ENCODE assay signal across 7 cellular contexts in the genomic region with DNA sequence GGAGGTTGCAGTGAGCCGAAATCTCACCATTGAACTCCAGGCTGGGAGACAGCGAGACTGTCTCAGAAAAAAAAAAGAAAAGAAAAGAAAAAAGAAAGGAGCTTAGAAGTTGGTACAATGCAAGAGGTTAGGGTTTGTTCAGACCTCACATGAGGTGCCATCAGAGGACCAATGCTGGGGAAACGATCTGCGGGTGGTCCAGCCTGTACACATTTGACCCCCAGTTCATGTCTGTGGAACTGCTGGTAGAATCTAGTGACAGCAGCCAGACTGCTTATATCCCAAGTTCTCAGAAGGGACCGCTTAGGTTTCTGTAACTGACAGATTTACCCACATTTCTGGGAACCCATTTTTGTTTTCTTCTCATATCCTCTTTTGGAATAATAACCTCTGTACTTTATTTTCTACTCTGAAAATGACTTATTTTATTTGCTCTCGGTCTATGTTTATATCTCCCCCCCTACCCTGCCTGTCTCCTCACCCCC. TPM values are rescaled to one million over a fixed set of nuclear protein-coding genes. Genes with fewer than 3 reads are reported as not detected.
DNase-seq lines count a peak whose midpoint lies in the region; ATAC-seq and TF ChIP-seq lines count a peak whose summit lies in the region.

No MANE protein-coding gene starts in this region.

- peak overlapping the region; percentile 49; the same call in 1 of the 2 replicates for H3K27ac Mint-ChIP-seq in WTC11
- peak overlapping the region; percentile 86 for H3K27ac Mint-ChIP-seq in stimulated activated memory B cell treated with anti-CD40 and anti-IgM and Interleukin-4, amounts not matched to agents 10 μg/mL and 1 μg/mL and 100 μg/mL, for 72 hours

- POLR2A ChIA-PET in WTC11 (lab: Charles Lee) = interaction anchor here (0.7 to 1.6 kb wide), 2 partner anchors 36 to 224 kb away, joined by 4 read pairs; partner anchors contain the start of gene MDC1

- DNase-seq in HFF-Myc (ENCODE audit: extremely low read depth, low read depth) = no peak
- no peak for DNase-seq in WTC11 (ENCODE audit: low spot score)
- no peak for DNase-seq in fibroblast of the aortic adventitia (ENCODE audit: low read depth)
- no peak for DNase-seq in NCI-H1092 treated with DMSO at 0.1 percent for 48 hours (lab: John Stamatoyannopoulos, UW)
- no peak for DNase-seq in RKO (ENCODE audit: low spot score)

- ATAC-seq in WTC11 (no peak), GM19397 (IDR thresholded peaks at IDR 0.05; ENCODE audit: unreplicated experiment) (no peak)
- no peak for ATAC-seq in stimulated activated memory B cell treated with anti-CD40 and anti-IgM and Interleukin-4, amounts not matched to agents 10 μg/mL and 1 μg/mL and 100 μg/mL, for 72 hours

- no peaks in the 10 kb centered on the region for H3K9me3 Mint-ChIP-seq in WTC11
- no peaks in the 10 kb centered on the region for H3K9me3 Mint-ChIP-seq in stimulated activated memory B cell treated with anti-CD40 and anti-IgM and Interleukin-4, amounts not matched to agents 10 μg/mL and 1 μg/mL and 100 μg/mL, for 72 hours

- peaks cover 58% of the 10 kb centered on the region for H3K4me1 Mint-ChIP-seq in WTC11
- H3K4me1 Mint-ChIP-seq in stimulated activated memory B cell treated with anti-CD40 and anti-IgM and Interleukin-4, amounts not matched to agents 10 μg/mL and 1 μg/mL and 100 μg/mL, for 72 hours = peaks cover 57% of the 10 kb centered on the region

- H3K4me3 ChIP-seq in HFF-Myc (replicated peaks; ENCODE audit: low read depth, low read length) (peak overlapping the region; percentile 79), fibroblast of the aortic adventitia (ENCODE audit: low read depth, low read length) (peak overlapping the region; percentile 93)

- H3K27me3 Mint-ChIP-seq in WTC11 (ENCODE audit: low read depth) = no peaks in the 10 kb centered on the region
- H3K27me3 Mint-ChIP-seq in stimulated activated memory B cell treated with anti-CD40 and anti-IgM and Interleukin-4, amounts not matched to agents 10 μg/mL and 1 μg/mL and 100 μg/mL, for 72 hours = no peaks in the 10 kb centered on the region

- CTCF ChIA-PET in WTC11 (lab: Charles Lee) = interaction anchor here (1.2 to 9.7 kb wide), 4 partner anchors 9 to 228 kb away, joined by 3 to 131 read pairs (median 10); partner anchors contain the start of gene DHX16

- peak overlapping the region; percentile 35; the same call in 1 of the 2 replicates for H3K4me3 Mint-ChIP-seq in WTC11
- peak overlapping the region; percentile 89 for H3K4me3 Mint-ChIP-seq in stimulated activated memory B cell treated with anti-CD40 and anti-IgM and Interleukin-4, amounts not matched to agents 10 μg/mL and 1 μg/mL and 100 μg/mL, for 72 hours

- TF ChIP-seq CTCF in HFF-Myc (IDR thresholded peaks at IDR 0.05; ENCODE audit: low read depth, low read length, missing control alignments) (no peak), WTC11 (IDR thresholded peaks at IDR 0.05) (no peak), fibroblast of the aortic adventitia (IDR thresholded peaks at IDR 0.05; ENCODE audit: insufficient read depth, low read length) (no peak)

- peaks cover 10% of the 10 kb centered on the region for H3K36me3 Mint-ChIP-seq in WTC11
- peaks cover 70% of the 10 kb centered on the region for H3K36me3 Mint-ChIP-seq in stimulated activated memory B cell treated with anti-CD40 and anti-IgM and Interleukin-4, amounts not matched to agents 10 μg/mL and 1 μg/mL and 100 μg/mL, for 72 hours

TF ChIP-seq in WTC11, 78 proteins besides CTCF, POLR2A, EP300 and RAD21 (continues in another document):
- TF ChIP-seq ZBTB43 (CRISPR knock-in tag; IDR thresholded peaks at IDR 0.05) (no peak), TEAD4 (CRISPR knock-in tag; IDR thresholded peaks at IDR 0.05) (no peak), JUN (CRISPR knock-in tag; IDR thresholded peaks at IDR 0.05) (no peak), MYBL2 (CRISPR knock-in tag; IDR thresholded peaks at IDR 0.05) (no peak), SMAD4 (CRISPR knock-in tag; IDR thresholded peaks at IDR 0.05) (no peak), CBFB (CRISPR knock-in tag; IDR thresholded peaks at IDR 0.05; ENCODE audit: low read depth) (no peak), KAT7 (CRISPR knock-in tag; IDR thresholded peaks at IDR 0.05; ENCODE audit: borderline replicate concordance) (no peak)
- TF ChIP-seq, protein P1, sequence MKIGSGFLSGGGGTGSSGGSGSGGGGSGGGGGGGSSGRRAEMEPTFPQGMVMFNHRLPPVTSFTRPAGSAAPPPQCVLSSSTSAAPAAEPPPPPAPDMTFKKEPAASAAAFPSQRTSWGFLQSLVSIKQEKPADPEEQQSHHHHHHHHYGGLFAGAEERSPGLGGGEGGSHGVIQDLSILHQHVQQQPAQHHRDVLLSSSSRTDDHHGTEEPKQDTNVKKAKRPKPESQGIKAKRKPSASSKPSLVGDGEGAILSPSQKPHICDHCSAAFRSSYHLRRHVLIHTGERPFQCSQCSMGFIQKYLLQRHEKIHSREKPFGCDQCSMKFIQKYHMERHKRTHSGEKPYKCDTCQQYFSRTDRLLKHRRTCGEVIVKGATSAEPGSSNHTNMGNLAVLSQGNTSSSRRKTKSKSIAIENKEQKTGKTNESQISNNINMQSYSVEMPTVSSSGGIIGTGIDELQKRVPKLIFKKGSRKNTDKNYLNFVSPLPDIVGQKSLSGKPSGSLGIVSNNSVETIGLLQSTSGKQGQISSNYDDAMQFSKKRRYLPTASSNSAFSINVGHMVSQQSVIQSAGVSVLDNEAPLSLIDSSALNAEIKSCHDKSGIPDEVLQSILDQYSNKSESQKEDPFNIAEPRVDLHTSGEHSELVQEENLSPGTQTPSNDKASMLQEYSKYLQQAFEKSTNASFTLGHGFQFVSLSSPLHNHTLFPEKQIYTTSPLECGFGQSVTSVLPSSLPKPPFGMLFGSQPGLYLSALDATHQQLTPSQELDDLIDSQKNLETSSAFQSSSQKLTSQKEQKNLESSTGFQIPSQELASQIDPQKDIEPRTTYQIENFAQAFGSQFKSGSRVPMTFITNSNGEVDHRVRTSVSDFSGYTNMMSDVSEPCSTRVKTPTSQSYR (CRISPR knock-in tag; IDR thresholded peaks at IDR 0.05) = no peak
- TF ChIP-seq, protein P2, sequence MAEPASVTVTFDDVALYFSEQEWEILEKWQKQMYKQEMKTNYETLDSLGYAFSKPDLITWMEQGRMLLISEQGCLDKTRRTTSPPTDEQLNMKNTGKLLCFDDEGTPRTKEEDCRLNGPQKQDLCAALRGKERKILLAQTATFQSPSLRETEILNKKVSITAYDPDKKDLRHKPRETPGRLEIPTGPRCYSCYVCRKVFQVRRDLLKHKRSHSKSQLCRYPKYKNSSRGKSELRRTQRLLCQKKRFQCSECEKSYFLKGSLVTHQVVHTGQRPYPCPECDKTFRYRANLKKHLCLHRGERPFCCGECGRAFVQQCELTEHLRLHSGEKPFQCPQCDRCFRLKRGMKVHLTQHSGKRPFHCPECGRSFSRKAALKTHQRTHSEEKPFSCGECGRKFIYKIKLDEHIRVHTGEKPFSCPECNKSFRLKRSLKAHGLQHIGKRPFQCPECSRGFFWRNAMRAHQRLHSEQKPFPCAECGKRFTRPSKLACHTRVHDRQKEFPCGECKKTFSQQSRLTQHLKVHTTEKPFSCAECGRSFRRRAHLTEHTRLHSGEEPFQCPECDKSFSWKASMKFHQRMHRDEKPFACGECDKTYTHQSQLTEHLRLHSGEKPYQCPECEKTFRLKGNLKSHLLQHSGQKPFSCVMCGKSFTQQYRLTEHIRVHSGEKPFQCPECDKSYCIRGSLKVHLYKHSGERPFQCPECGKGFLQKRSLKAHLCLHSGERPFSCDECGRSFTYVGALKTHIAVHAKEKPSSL (CRISPR knock-in tag; conservative IDR thresholded peaks at IDR 0.05) = no peak
- TF ChIP-seq, protein P3, sequence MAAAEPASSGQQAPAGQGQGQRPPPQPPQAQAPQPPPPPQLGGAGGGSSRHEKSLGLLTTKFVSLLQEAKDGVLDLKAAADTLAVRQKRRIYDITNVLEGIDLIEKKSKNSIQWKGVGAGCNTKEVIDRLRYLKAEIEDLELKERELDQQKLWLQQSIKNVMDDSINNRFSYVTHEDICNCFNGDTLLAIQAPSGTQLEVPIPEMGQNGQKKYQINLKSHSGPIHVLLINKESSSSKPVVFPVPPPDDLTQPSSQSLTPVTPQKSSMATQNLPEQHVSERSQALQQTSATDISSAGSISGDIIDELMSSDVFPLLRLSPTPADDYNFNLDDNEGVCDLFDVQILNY (CRISPR knock-in tag; IDR thresholded peaks at IDR 0.05) = no peak

RNA-seq across cellular contexts. Expression of gene PPP1R18, which starts 4.7 kb away (rescaled TPM):
- total RNA-seq in WTC11 (2021) = 25.6 to 36.5 TPM (median 26.2 TPM) in 3 replicates
- total RNA-seq in fibroblast of the aortic adventitia (ENCODE audit: low replicate concordance) = 33.0 and 82.2 TPM in 2 replicates

RNA-seq across cellular contexts. Expression of gene DHX16, which starts 8.9 kb away (rescaled TPM):
- 27.3 to 32.2 TPM (median 30.6 TPM) in 3 replicates for total RNA-seq in WTC11 (2021)
- total RNA-seq in fibroblast of the aortic adventitia (ENCODE audit: low replicate concordance) = 20.9 and 64.8 TPM in 2 replicates

RNA-seq across cellular contexts. Expression of gene NRM, which starts 9.0 kb away (rescaled TPM):
- 31.2 to 33.3 TPM (median 31.3 TPM) in 3 replicates for total RNA-seq in WTC11 (2021)
- 0.82 and 9.9 TPM in 2 replicates for total RNA-seq in fibroblast of the aortic adventitia (ENCODE audit: low replicate concordance)

RNA-seq across cellular contexts. Expression of gene C6orf136, which starts 34.8 kb away (rescaled TPM):
- 21.8 to 26.5 TPM (median 25.5 TPM) in 3 replicates for total RNA-seq in WTC11 (2021)
- 1.1 and 5.2 TPM in 2 replicates for total RNA-seq in fibroblast of the aortic adventitia (ENCODE audit: low replicate concordance)

RNA-seq across cellular contexts. Expression of gene MDC1, which starts 35.3 kb away (rescaled TPM):
- total RNA-seq in WTC11 (2021) = 95.9 to 100 TPM (median 97.9 TPM) in 3 replicates
- 3.7 and 12.1 TPM in 2 replicates for total RNA-seq in fibroblast of the aortic adventitia (ENCODE audit: low replicate concordance)
